31 cellular contexts compared by ENCODE assay signal in genomic region chr2:126739093-126739492, GRCh38.
"Had no signal": no experiment of that assay in that cellular context is flagged by ENCODE, and none has a peak within 500 bp of the region (broad histone marks: within the 10 kb centered on the region; RNA-seq: fewer than 3 reads in every experiment).

No MANE protein-coding gene starts in this region.

- H3K27ac Mint-ChIP-seq: activated naive CD4-positive, alpha-beta T cell treated with anti-CD3 and anti-CD28 coated beads for 36 hours; activated naive CD8-positive, alpha-beta T cell; brain; WTC11 had no signal

- H3K9me3 Mint-ChIP-seq: activated naive CD4-positive, alpha-beta T cell treated with anti-CD3 and anti-CD28 coated beads for 36 hours; activated T-cell treated with anti-CD3 and anti-CD28 coated beads, Interleukin-2, amount 50 U/mL, for 4 hours had no signal

- H3K27ac ChIP-seq: cardiac muscle cell, SJSA1 had no signal

- DNase-seq: activated CD4-positive, alpha-beta T cell treated with anti-CD3 and anti-CD28 coated beads for 48 hours; activated CD4-positive, alpha-beta T cell treated with anti-CD3 and anti-CD28 coated beads, Interleukin-2, amount 50 U/mL, for 4 hours; activated CD4-positive, CD25-positive, alpha-beta regulatory T cell treated with anti-CD3 and anti-CD28 coated beads, Interleukin-2, amount 50 U/mL, for 72 hours; activated effector memory CD4-positive, alpha-beta T cell treated with anti-CD3 and anti-CD28 coated beads, Interleukin-2, amount 50 U/mL, for 16 hours; activated naive CD4-positive, alpha-beta T cell treated with anti-CD3 and anti-CD28 coated beads for 36 hours; activated T-cell treated with anti-CD3 and anti-CD28 coated beads, Interleukin-2, amount 50 U/mL, for 4 hours; amygdala; cerebellar nuclear complex; MG63; MV-4-11; NCI-H1092 treated with DMSO at 0.1 percent for 48 hours; NCI-H1417 treated with DMSO at 0.1 percent for 48 hours; NCI-H1694 treated with DMSO at 0.1 percent for 48 hours; NCI-H2029 treated with DMSO at 0.1 percent for 48 hours; NCI-H345; NCI-H510A; NCI-H526 treated with DMSO at 0.1 percent for 48 hours; NCI-H82; NK-92 treated with Interleukin-12 subunit alpha and Interleukin-12 subunit beta, amount 100 ng/mL, for 24 hours; OCI-M1; RPMI8226; SHP77; SW 1271 had no signal

- FAIRE-seq: astrocyte had no signal

- H3K4me1 ChIP-seq: SJSA1 had no signal

- H3K4me3 ChIP-seq: cardiac muscle cell, MG63, SJSA1 had no signal

- H3K36me3 ChIP-seq: cardiac muscle cell, MG63, SJSA1 had no signal

- ATAC-seq: activated T-cell treated with anti-CD3 and anti-CD28 coated beads, Interleukin-2, amount 50 U/mL, for 4 hours; Panc1; SK-N-SH treated with all-trans-retinoic acid at 6 μM for 48 hours; WTC11 had no signal

- H3K4me3 Mint-ChIP-seq: activated naive CD4-positive, alpha-beta T cell treated with anti-CD3 and anti-CD28 coated beads for 36 hours; activated naive CD8-positive, alpha-beta T cell; activated T-cell treated with anti-CD3 and anti-CD28 coated beads, Interleukin-2, amount 50 U/mL, for 4 hours; brain; WTC11 had no signal

- H3K9me3 ChIP-seq: MG63, SJSA1 had no signal

- H3K27me3 ChIP-seq: cardiac muscle cell, MG63 had no signal

- H3K27me3 Mint-ChIP-seq: activated naive CD8-positive, alpha-beta T cell; brain had no signal

- H3K4me1 Mint-ChIP-seq: brain, WTC11 had no signal

- H3K36me3 Mint-ChIP-seq: activated naive CD8-positive, alpha-beta T cell; brain had no signal
